ENCODE assay signal across 1 cellular context in genomic region chr19:8375766-8376165, GRCh38. TPM values are rescaled to one million over a fixed set of nuclear protein-coding genes. Genes with fewer than 3 reads are reported as not detected.
"Had no signal": no experiment of that assay in that cellular context is flagged by ENCODE, and none has a peak within 500 bp of the region (broad histone marks: within the 10 kb centered on the region; RNA-seq: fewer than 3 reads in every experiment).

No MANE protein-coding gene starts in this region.

RNA-seq across cellular contexts. Expression of gene KANK3, which starts 32.7 kb away (rescaled TPM):
- polyA plus RNA-seq: GM23248 had no signal
